Comparison of ENCODE assay signal across 2 cellular contexts in genomic region chr6:143517447-143517773, GRCh38.
TF ChIP-seq lines count a peak whose summit lies in the region.

No MANE protein-coding gene starts in this region.

TF ChIP-seq in K562, 482 proteins besides CTCF, POLR2A, EP300 and RAD21:
- TF ChIP-seq KDM4B (IDR thresholded peaks at IDR 0.05; ENCODE audit: borderline replicate concordance in 2 of 2, low read depth in 1 of 2) = no peak
- TF ChIP-seq MAFF (IDR thresholded peaks at IDR 0.05; ENCODE audit: low read length) = no peak
- peak; percentile 60; the same call in 1 of the 2 replicates for TF ChIP-seq ZNF24 (IDR thresholded peaks at IDR 0.05)

TF ChIP-seq in GM23338, 12 proteins besides CTCF, POLR2A, EP300 and RAD21:
- TF ChIP-seq ZNF114 (CRISPR knock-in tag; IDR thresholded peaks at IDR 0.05) (no peak), ETS1 (IDR thresholded peaks at IDR 0.05) (no peak), ZNF462 (CRISPR knock-in tag; IDR thresholded peaks at IDR 0.05) (no peak), ZNF331 (CRISPR knock-in tag; IDR thresholded peaks at IDR 0.05; ENCODE audit: low read depth) (no peak), REST (IDR thresholded peaks at IDR 0.05; ENCODE audit: unreplicated experiment) (no peak), JUNB (IDR thresholded peaks at IDR 0.05; ENCODE audit: unreplicated experiment) (no peak), STAT1 (IDR thresholded peaks at IDR 0.05; ENCODE audit: unreplicated experiment) (no peak), EZH2phosphoT487 (IDR thresholded peaks at IDR 0.05; ENCODE audit: unreplicated experiment) (no peak), NANOG (IDR thresholded peaks at IDR 0.05; ENCODE audit: borderline replicate concordance) (no peak), POLR2AphosphoS5 (IDR thresholded peaks at IDR 0.05; ENCODE audit: low read depth) (no peak), EZH2 (IDR thresholded peaks at IDR 0.05; ENCODE audit: low read depth, unreplicated experiment) (no peak), CREB1 (CRISPR knock-in tag; IDR thresholded peaks at IDR 0.05; ENCODE audit: low read depth) (no peak)
